In the genomic region with DNA sequence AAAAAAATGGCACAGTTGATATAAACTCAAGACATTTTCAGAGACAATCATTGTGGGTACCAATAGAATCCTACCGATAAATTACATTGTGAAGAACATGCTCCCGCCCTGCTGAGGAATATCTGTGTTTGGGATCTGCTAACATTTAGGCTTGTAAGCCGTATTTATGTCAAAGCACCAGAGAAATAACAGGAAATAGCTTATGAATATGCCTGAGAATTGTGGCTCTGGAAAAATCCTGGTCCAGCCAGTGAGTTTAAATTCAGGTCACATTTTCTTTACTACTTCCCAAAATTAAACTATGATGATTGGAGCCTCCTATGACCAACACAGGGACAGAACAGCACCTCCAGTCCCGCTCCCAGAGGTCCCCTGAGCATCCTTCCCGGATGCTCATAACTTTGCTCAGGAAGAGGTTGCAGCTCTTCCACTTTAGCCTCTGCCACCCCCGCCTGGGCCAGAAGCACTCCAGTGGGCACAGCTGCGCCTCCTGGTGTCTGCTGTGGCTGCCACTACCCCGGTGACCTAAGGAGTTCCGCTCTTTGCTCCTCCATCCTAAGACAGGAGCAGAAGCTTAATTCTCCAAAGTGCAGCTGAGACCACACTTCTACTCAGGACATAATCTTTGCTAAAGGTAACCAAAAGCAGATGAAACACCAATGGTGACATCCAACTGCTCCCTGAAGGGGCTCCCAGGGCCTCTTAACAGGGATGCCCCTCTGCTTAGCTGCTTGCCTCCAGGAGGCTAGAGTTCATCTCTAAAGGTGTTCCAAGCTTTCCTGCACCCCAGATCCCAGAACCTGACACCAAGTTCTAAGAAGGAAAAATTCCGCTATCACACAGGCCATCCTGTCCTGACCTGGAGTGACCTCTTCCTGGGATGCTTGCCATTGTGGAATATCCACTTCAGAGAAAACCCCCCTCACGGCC, we compare ENCODE assay signal across 9 cellular contexts. TPM values are rescaled to one million over a fixed set of nuclear protein-coding genes. Genes with fewer than 3 reads are reported as not detected.
DNase-seq lines count a peak whose midpoint lies in the region; ATAC-seq and TF ChIP-seq lines count a peak whose summit lies in the region.
"Had no signal": no experiment of that assay in that cellular context is flagged by ENCODE, and none has a peak within 500 bp of the region (broad histone marks: within the 10 kb centered on the region; RNA-seq: fewer than 3 reads in every experiment).

No MANE protein-coding gene starts in this region.

- H3K27ac ChIP-seq in left lung = peak overlapping the region in 1 of 2 donors; percentile 20
- H3K27ac ChIP-seq: epithelial cell of prostate had no signal

- no peaks in the 10 kb centered on the region for H3K27me3 ChIP-seq in left lung

- no peak overlapping the region for H3K4me3 ChIP-seq in WI38 (ENCODE audit: low read depth, low read length)
- no peak overlapping the region for H3K4me3 ChIP-seq in left lung

- DNase-seq in AG08395 (ENCODE audit: low spot score) (peak; percentile 46), left lung (no peak), HPDE6-E6E7 (ENCODE audit: extremely low spot score) (no peak), SKM-1 (lab: John Stamatoyannopoulos, UW; ENCODE audit: unreplicated experiment) (no peak), NCI-H1092 treated with DMSO at 0.1 percent for 48 hours (lab: John Stamatoyannopoulos, UW) (no peak), NOMO-1 (lab: John Stamatoyannopoulos, UW; ENCODE audit: unreplicated experiment in 2 of 2) (no peak)

- peaks cover 7% of the 10 kb centered on the region in 2 donors for H3K4me1 ChIP-seq in left lung

- intact Hi-C loops in left lung (cut with DNase I) = no loop called here

- no peaks in the 10 kb centered on the region for H3K9me3 ChIP-seq in left lung

- ATAC-seq in GM19463 (IDR thresholded peaks at IDR 0.05; ENCODE audit: unreplicated experiment) = peak; percentile 58
- ATAC-seq in left lung = peak; percentile 34

- no peaks in the 10 kb centered on the region for H3K36me3 ChIP-seq in left lung

- TF ChIP-seq CTCF in WI38 (IDR thresholded peaks at IDR 0.05; ENCODE audit: low read depth, low read length) (peak; percentile 27; the same call in 1 of the 2 replicates), left lung (IDR thresholded peaks at IDR 0.05) (peak in 1 of 2 donors; percentile 14)

RNA-seq across cellular contexts. Expression of a gene that starts 58.8 kb away (rescaled TPM):
- total RNA-seq in left lung = 10 to 100 TPM in 1 of 2 donors, 1 to 10 TPM in 1; 9.9 to 46.6 TPM
